ENCODE assay signal across 13 cellular contexts in genomic region chrX:72495041-72495440, GRCh38.
"Had no signal": no experiment of that assay in that cellular context is flagged by ENCODE, and none has a peak within 500 bp of the region (broad histone marks: within the 10 kb centered on the region; RNA-seq: fewer than 3 reads in every experiment).

No MANE protein-coding gene starts in this region.

- H3K4me1 ChIP-seq: adrenal gland, esophagus muscularis mucosa, tibial nerve had no signal

- H3K4me3 ChIP-seq: adrenal gland, esophagus muscularis mucosa, tibial nerve had no signal

- DNase-seq: activated CD4-positive, alpha-beta T cell treated with anti-CD3 and anti-CD28 coated beads, Interleukin-2, amount 50 U/mL, for 4 hours; activated gamma-delta T cell; dermis blood vessel endothelial cell; effector memory CD4-positive, alpha-beta T cell; mesenchymal stem cell; naive thymus-derived CD8-positive, alpha-beta T cell; stimulated activated CD4-positive, alpha-beta T cell treated with anti-CD3 and anti-CD28 coated beads, Interleukin-1b, Interleukin-23, amount 100 ng/mL, for 48 hours; stimulated activated CD8-positive, alpha-beta memory T cell treated with anti-CD3 and anti-CD28 coated beads, Interleukin-4, amount 100 ng/mL, for 48 hours; stimulated activated naive CD4-positive, alpha-beta T cell had no signal

- H3K27me3 ChIP-seq: adrenal gland, esophagus muscularis mucosa, neutrophil, tibial nerve had no signal

- H3K36me3 ChIP-seq: adrenal gland, esophagus muscularis mucosa, neutrophil, tibial nerve had no signal

- H3K9me3 ChIP-seq: adrenal gland, esophagus muscularis mucosa, neutrophil, tibial nerve had no signal

- H3K27ac ChIP-seq: adrenal gland, esophagus muscularis mucosa, neutrophil had no signal

- ATAC-seq: naive thymus-derived CD8-positive, alpha-beta T cell had no signal
